20 cellular contexts compared by ENCODE assay signal in the genomic region with DNA sequence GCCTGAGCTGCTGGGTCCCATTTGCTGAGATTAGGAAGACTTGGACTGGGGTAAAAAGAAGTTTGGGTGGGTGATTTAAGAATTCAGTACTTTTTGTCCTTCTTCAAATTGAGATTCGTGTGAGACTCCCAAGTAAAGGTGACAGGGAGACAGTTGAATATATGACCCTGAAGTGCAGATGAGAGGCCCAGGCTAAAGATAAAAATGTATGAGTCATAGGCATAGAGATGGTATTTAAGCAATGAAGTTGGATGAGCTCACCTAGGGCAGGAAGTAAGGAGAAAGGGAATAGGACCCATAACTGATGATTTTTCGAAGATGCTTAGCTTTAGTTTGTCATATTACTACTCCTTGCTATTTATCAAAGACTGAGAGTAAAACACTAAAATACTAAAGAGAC.
DNase-seq lines count a peak whose midpoint lies in the region; ATAC-seq, FAIRE-seq and TF ChIP-seq lines count a peak whose summit lies in the region.
"Had no signal": no experiment of that assay in that cellular context is flagged by ENCODE, and none has a peak within 500 bp of the region (broad histone marks: within the 10 kb centered on the region; RNA-seq: fewer than 3 reads in every experiment).

No MANE protein-coding gene starts in this region.

- H2BK120ac ChIP-seq in mesendoderm (ENCODE audit: low read depth, low read length), result no peak overlapping the region

- no peak overlapping the region for H2BK15ac ChIP-seq in mesendoderm (replicated peaks; ENCODE audit: low read depth)

- no peak overlapping the region for H4K8ac ChIP-seq in mesendoderm (ENCODE audit: low read depth, low read length)

- no peak overlapping the region for H3K4me3 Mint-ChIP-seq in activated CD8-positive, alpha-beta memory T cell treated with anti-CD3 and anti-CD28 coated beads, Interleukin-2, amount 10 ng/mL, durations not matched to agents 7 days and 5 days
- H3K4me3 Mint-ChIP-seq: activated CD4-positive, alpha-beta T cell treated with anti-CD3 and anti-CD28 coated beads, Interleukin-2, amount 10 ng/mL, durations not matched to agents 7 days and 5 days; CD8-positive, alpha-beta T cell; stimulated activated memory B cell treated with anti-CD40 and anti-IgM and Interleukin-4, amounts not matched to agents 10 μg/mL and 1 μg/mL and 100 μg/mL, for 72 hours had no signal

- no peak overlapping the region for H3K27ac ChIP-seq in K562 (ENCODE audit: extremely low read depth, low read depth, low read length)
- no peak overlapping the region for H3K27ac ChIP-seq in mesendoderm (ENCODE audit: low read depth, low read length)
- H3K27ac ChIP-seq: left lung had no signal

- ATAC-seq in K562 (peak; percentile 80), HG03378 (IDR thresholded peaks at IDR 0.05; ENCODE audit: unreplicated experiment) (no peak)
- ATAC-seq in activated CD8-positive, alpha-beta memory T cell treated with anti-CD3 and anti-CD28 coated beads, Interleukin-2, amount 10 ng/mL, durations not matched to agents 7 days and 5 days, result no peak
- ATAC-seq: CD8-positive, alpha-beta T cell; esophagus mucosa; HepG2; left lung; stimulated activated memory B cell treated with anti-CD40 and anti-IgM and Interleukin-4, amounts not matched to agents 10 μg/mL and 1 μg/mL and 100 μg/mL, for 72 hours had no signal

- peaks cover 0 to 6% of the 10 kb centered on the region in 2 experiments; a peak in 2 of 5 replicates for H3K4me1 ChIP-seq in K562 (replicated peaks in 1 of 2; ENCODE audit: control insufficient read depth in 2 of 2, insufficient read depth in 2 of 2, low read length in 2 of 2)
- H3K4me1 ChIP-seq in mesendoderm (ENCODE audit: control insufficient read depth, low read depth, low read length), result no peaks in the 10 kb centered on the region
- H3K4me1 ChIP-seq: left lung had no signal

- in situ Hi-C loops in K562 (cut with MboI), result no loop called here

- no peaks in the 10 kb centered on the region for H3K9me1 ChIP-seq in K562 (ENCODE audit: control insufficient read depth, insufficient read depth, low read length)

- H3K79me2 ChIP-seq in K562 (ENCODE audit: control insufficient read depth, insufficient read depth, low read length) (no peaks in the 10 kb centered on the region), mesendoderm (ENCODE audit: control insufficient read depth, insufficient read depth, low read length) (no peaks in the 10 kb centered on the region)

- no peaks in the 10 kb centered on the region for H3K9me3 Mint-ChIP-seq in activated CD8-positive, alpha-beta memory T cell treated with anti-CD3 and anti-CD28 coated beads, Interleukin-2, amount 10 ng/mL, durations not matched to agents 7 days and 5 days (ENCODE audit: low read depth)
- H3K9me3 Mint-ChIP-seq: activated CD4-positive, alpha-beta T cell treated with anti-CD3 and anti-CD28 coated beads, Interleukin-2, amount 10 ng/mL, durations not matched to agents 7 days and 5 days; CD8-positive, alpha-beta T cell; stimulated activated memory B cell treated with anti-CD40 and anti-IgM and Interleukin-4, amounts not matched to agents 10 μg/mL and 1 μg/mL and 100 μg/mL, for 72 hours had no signal

- H4K20me1 ChIP-seq in K562 (replicated peaks; ENCODE audit: control insufficient read depth, insufficient read depth, low read length), result no peaks in the 10 kb centered on the region; the same call in 1 of the 2 replicates

- no peak for TF ChIP-seq POLR2A in K562 (conservative IDR thresholded peaks at IDR 0.05)

- peak; percentile 72 for TF ChIP-seq EP300 in K562 (IDR thresholded peaks at IDR 0.05; ENCODE audit: low read length)

- H3K4me1 Mint-ChIP-seq in activated CD8-positive, alpha-beta memory T cell treated with anti-CD3 and anti-CD28 coated beads, Interleukin-2, amount 10 ng/mL, durations not matched to agents 7 days and 5 days, result no peaks in the 10 kb centered on the region
- H3K4me1 Mint-ChIP-seq: activated CD4-positive, alpha-beta T cell treated with anti-CD3 and anti-CD28 coated beads, Interleukin-2, amount 10 ng/mL, durations not matched to agents 7 days and 5 days; stimulated activated memory B cell treated with anti-CD40 and anti-IgM and Interleukin-4, amounts not matched to agents 10 μg/mL and 1 μg/mL and 100 μg/mL, for 72 hours had no signal

- H3K9me3 ChIP-seq in K562 (replicated peaks; ENCODE audit: control insufficient read depth, insufficient read depth, low read depth, low read length), result no peaks in the 10 kb centered on the region
- H3K9me3 ChIP-seq: left lung had no signal

- CTCF ChIA-PET in K562 (lab: Yijun Ruan, JAX; ENCODE audit: low intra/inter-chr PET ratio), result no interaction called here
- CTCF ChIA-PET in activated CD8-positive, alpha-beta memory T cell treated with anti-CD3 and anti-CD28 coated beads, Interleukin-2, amount 10 ng/mL, durations not matched to agents 7 days and 5 days (lab: Charles Lee), result no interaction called here

- no TSS peak for BruUV-seq in K562 (replicated peaks; lab: Mats Ljungman, UMichigan)

- FAIRE-seq in K562 (lab: Jason Lieb, UNC), result no peak
- FAIRE-seq: HepG2 had no signal

- H2AFZ ChIP-seq in K562 (ENCODE audit: low read depth, low read length), result no peak overlapping the region

- TF ChIP-seq RAD21 in K562 (CRISPR knock-in tag; conservative IDR thresholded peaks at IDR 0.05 in 1 of 2, IDR thresholded peaks at IDR 0.05 in 1 of 2), result no peak

- H3K79me1 ChIP-seq in mesendoderm (ENCODE audit: low read length), result no peaks in the 10 kb centered on the region

- no peak overlapping the region for H3K56ac ChIP-seq in mesendoderm (ENCODE audit: low read length)

- H3K9ac ChIP-seq in K562 (ENCODE audit: insufficient read depth in 1 of 2, low read depth in 2 of 2, low read length in 2 of 2) (no peak overlapping the region), mesendoderm (ENCODE audit: low read length) (no peak overlapping the region)

- DNase-seq in DMS53 treated with DMSO at 0.1 percent for 48 hours (lab: John Stamatoyannopoulos, UW; ENCODE audit: unreplicated experiment), result peak; percentile 76
- DNase-seq in HT1080 (ENCODE audit: low read depth), result peak; percentile 55
- peak in 1 of 4 experiments; percentile 11 for DNase-seq in K562 (ENCODE audit: extremely low read depth in 1 of 4, low spot score in 3 of 4)
- DNase-seq in mesendoderm, result peak; percentile 70
- no peak for DNase-seq in activated CD8-positive, alpha-beta memory T cell treated with anti-CD3 and anti-CD28 coated beads, Interleukin-2, amount 10 ng/mL, durations not matched to agents 7 days and 5 days
- no peak for DNase-seq in KG1 (lab: John Stamatoyannopoulos, UW)
- DNase-seq: activated CD4-positive, alpha-beta T cell treated with anti-CD3 and anti-CD28 coated beads, Interleukin-2, amount 10 ng/mL, durations not matched to agents 7 days and 5 days; activated CD8-positive, alpha-beta memory T cell treated with anti-CD3 and anti-CD28 coated beads, Interleukin-2, amount 50 U/mL, for 4 hours; activated effector memory CD4-positive, alpha-beta T cell treated with anti-CD3 and anti-CD28 coated beads, Interleukin-2, amount 50 U/mL, for 16 hours; CD8-positive, alpha-beta T cell; left lung; NCI-H1436; NCI-H526; SHP77; stimulated activated CD4-positive, alpha-beta T cell treated with anti-CD3 and anti-CD28 coated beads, Interleukin-1b, Interleukin-23, amount 100 ng/mL, for 48 hours had no signal

- H3K36me3 ChIP-seq in K562 (ENCODE audit: control insufficient read depth, insufficient read depth, low read length) (no peaks in the 10 kb centered on the region), mesendoderm (ENCODE audit: control insufficient read depth, insufficient read depth, low read length) (no peaks in the 10 kb centered on the region)
- H3K36me3 ChIP-seq: left lung had no signal

- WGBS in K562 (ENCODE audit: insufficient coverage, low coverage, missing lambda C conversion rate), result 5% methylated on average over 2 of the region's 2 CpGs
- WGBS in mesendoderm (ENCODE audit: extremely low coverage, insufficient coverage, low lambda C conversion rate), result no CpG with 5 or more reads among the region's 2 CpGs

- H3K27me3 Mint-ChIP-seq in activated CD8-positive, alpha-beta memory T cell treated with anti-CD3 and anti-CD28 coated beads, Interleukin-2, amount 10 ng/mL, durations not matched to agents 7 days and 5 days, result no peaks in the 10 kb centered on the region
- H3K27me3 Mint-ChIP-seq: progenitor cell of endocrine pancreas; stimulated activated memory B cell treated with anti-CD40 and anti-IgM and Interleukin-4, amounts not matched to agents 10 μg/mL and 1 μg/mL and 100 μg/mL, for 72 hours had no signal

- no peak overlapping the region for H4K5ac ChIP-seq in mesendoderm (ENCODE audit: low read length)

- intact Hi-C loops in K562 (cut with micrococcal nuclease), result loop anchor here (10.0 kb wide), 1 partner anchor 146 kb away; no protein-coding TSS in a partner anchor

- H2AK5ac ChIP-seq in mesendoderm (ENCODE audit: low read length), result no peak overlapping the region

- H3K4ac ChIP-seq in mesendoderm (ENCODE audit: low read depth, low read length), result no peak overlapping the region

- H3K23ac ChIP-seq in mesendoderm (ENCODE audit: low read length), result no peak overlapping the region

- no peak overlapping the region; the same call in 1 of the 2 replicates for H3K4me2 ChIP-seq in K562 (ENCODE audit: insufficient read depth, low read length)
- H3K4me2 ChIP-seq in mesendoderm (ENCODE audit: low read length), result no peak overlapping the region

- no peaks in the 10 kb centered on the region; a peak in 1 of 5 replicates for H3K27me3 ChIP-seq in K562 (ENCODE audit: control insufficient read depth in 2 of 2, insufficient read depth in 2 of 2, low read length in 2 of 2)
- H3K27me3 ChIP-seq in mesendoderm (ENCODE audit: insufficient read depth, low read length, poor library complexity), result no peaks in the 10 kb centered on the region
- H3K27me3 ChIP-seq: left lung had no signal

- TF ChIP-seq CTCF in K562 (IDR thresholded peaks at IDR 0.05 in 2 of 3, conservative IDR thresholded peaks at IDR 0.05 in 1 of 3; ENCODE audit: insufficient read depth in 2 of 3, low read depth in 1 of 3, low read length in 3 of 3), result no peak

- no peak overlapping the region for H3K18ac ChIP-seq in mesendoderm (ENCODE audit: low read length)

- POLR2A ChIA-PET in K562 (lab: Yijun Ruan, JAX), result interaction anchor here (0.7 kb wide), 1 partner anchor 21 kb away, joined by 3 read pairs; no protein-coding TSS in a partner anchor

- H2BK5ac ChIP-seq in mesendoderm (ENCODE audit: low read length), result no peak overlapping the region

- no peak overlapping the region for H3K4me3 ChIP-seq in K562
- no peak overlapping the region for H3K4me3 ChIP-seq in mesendoderm (ENCODE audit: low read length)
- H3K4me3 ChIP-seq: left lung had no signal

- H3K36me3 Mint-ChIP-seq in activated CD8-positive, alpha-beta memory T cell treated with anti-CD3 and anti-CD28 coated beads, Interleukin-2, amount 10 ng/mL, durations not matched to agents 7 days and 5 days, result no peaks in the 10 kb centered on the region
- H3K36me3 Mint-ChIP-seq: CD8-positive, alpha-beta T cell; stimulated activated memory B cell treated with anti-CD40 and anti-IgM and Interleukin-4, amounts not matched to agents 10 μg/mL and 1 μg/mL and 100 μg/mL, for 72 hours had no signal

- H3K27ac Mint-ChIP-seq in activated CD8-positive, alpha-beta memory T cell treated with anti-CD3 and anti-CD28 coated beads, Interleukin-2, amount 10 ng/mL, durations not matched to agents 7 days and 5 days, result no peak overlapping the region
- H3K27ac Mint-ChIP-seq: activated CD4-positive, alpha-beta T cell treated with anti-CD3 and anti-CD28 coated beads, Interleukin-2, amount 10 ng/mL, durations not matched to agents 7 days and 5 days; CD8-positive, alpha-beta T cell; progenitor cell of endocrine pancreas; stimulated activated memory B cell treated with anti-CD40 and anti-IgM and Interleukin-4, amounts not matched to agents 10 μg/mL and 1 μg/mL and 100 μg/mL, for 72 hours had no signal

Comparison
In these comparisons a context has a peak if more than half of its experiments do, and no peak if none do; other contexts are left out.
1. DNase-seq: peak in DMS53 treated with DMSO at 0.1 percent for 48 hours (single experiment), HT1080 (single experiment) and mesendoderm (single experiment); none in activated CD8-positive, alpha-beta memory T cell treated with anti-CD3 and anti-CD28 coated beads, Interleukin-2, amount 10 ng/mL, durations not matched to agents 7 days and 5 days (single experiment) and KG1 (single experiment).